Comparison of ENCODE assay signal across 10 cellular contexts in the genomic region with DNA sequence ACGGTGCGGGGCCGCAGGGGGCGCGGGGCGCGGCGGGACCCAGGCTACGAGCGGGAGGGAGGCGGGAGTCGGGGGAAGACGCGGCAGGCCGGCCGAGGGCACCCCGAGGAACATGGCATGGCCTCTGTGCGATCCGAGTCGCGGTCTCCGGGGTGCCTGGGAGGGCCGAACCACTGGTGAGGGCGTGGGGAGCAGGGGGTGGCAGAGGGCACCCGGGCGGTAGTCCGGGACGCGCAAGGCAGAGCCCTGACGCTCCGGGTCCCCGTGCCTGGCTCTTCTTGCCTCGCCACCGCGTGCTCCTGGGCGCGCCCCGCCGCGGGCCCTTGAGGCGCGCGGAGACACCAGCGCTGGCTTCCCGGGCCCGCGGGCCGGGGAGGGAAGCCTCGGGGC. TPM values are rescaled to one million over a fixed set of nuclear protein-coding genes. Genes with fewer than 3 reads are reported as not detected.
A peak's percentile ranks its signal among the peaks of the same experiment; 100 is the strongest.
DNase-seq lines count a peak whose midpoint lies in the region; ATAC-seq and TF ChIP-seq lines count a peak whose summit lies in the region.
"Had no signal": no experiment of that assay in that cellular context is flagged by ENCODE, and none has a peak within 500 bp of the region (broad histone marks: within the 10 kb centered on the region; RNA-seq: fewer than 3 reads in every experiment).

No MANE protein-coding gene starts in this region.

- H4K20me1 ChIP-seq in PC-9 (ENCODE audit: insufficient read depth): no peaks in the 10 kb centered on the region

- H3K27me3 ChIP-seq in psoas muscle (ENCODE audit: insufficient read depth in 3 of 3, low read length in 2 of 3) (peaks cover 4 to 98% (median 38%) of the 10 kb centered on the region in 3 donors), PC-9 (ENCODE audit: insufficient read depth, low read depth) (no peaks in the 10 kb centered on the region; the same call in 1 of the 2 replicates)

- WGBS in psoas muscle, 3 donors: 0 to 2% (median 1%) methylated on average over 35 to 49 of the region's 49 CpGs

- no peak overlapping the region for H3K4me3 Mint-ChIP-seq in activated CD4-positive, alpha-beta T cell treated with anti-CD3 and anti-CD28 coated beads, Interleukin-2, amount 10 ng/mL, durations not matched to agents 24 days and 14 days

- H3K9ac ChIP-seq in ES-I3 (ENCODE audit: low read depth, low read length): peak overlapping the region; percentile 98

- POLR2A ChIA-PET in PC-9 (lab: Charles Lee; ENCODE audit: unreplicated experiment): no interaction called here

- peaks cover 51% of the 10 kb centered on the region for H3K27me3 Mint-ChIP-seq in activated CD4-positive, alpha-beta T cell treated with anti-CD3 and anti-CD28 coated beads, Interleukin-2, amount 10 ng/mL, durations not matched to agents 24 days and 14 days

- H3K36me3 Mint-ChIP-seq in activated CD4-positive, alpha-beta T cell treated with anti-CD3 and anti-CD28 coated beads, Interleukin-2, amount 10 ng/mL, durations not matched to agents 24 days and 14 days (ENCODE audit: low read depth): peaks cover 6% of the 10 kb centered on the region

- H3K36me3 ChIP-seq in ES-I3 (ENCODE audit: insufficient read depth, low read length) (no peaks in the 10 kb centered on the region), psoas muscle (ENCODE audit: insufficient read depth in 1 of 2, low read depth in 1 of 2) (no peaks in the 10 kb centered on the region), PC-9 (ENCODE audit: low read depth) (no peaks in the 10 kb centered on the region)

- no peak overlapping the region for H3K27ac ChIP-seq in psoas muscle
- no peak overlapping the region for H3K27ac ChIP-seq in PC-9

- CTCF ChIA-PET in PC-9 (lab: Charles Lee): no interaction called here

- TF ChIP-seq CTCF in fibroblast of villous mesenchyme (IDR thresholded peaks at IDR 0.05; ENCODE audit: insufficient read depth, low read depth, low read length) (no peak), psoas muscle (IDR thresholded peaks at IDR 0.05) (no peak), PC-9 (conservative IDR thresholded peaks at IDR 0.05) (no peak), GM10266 (IDR thresholded peaks at IDR 0.05; ENCODE audit: control insufficient read depth, insufficient read depth, low read depth, missing control alignments) (no peak)

- no peak overlapping the region for H3K27ac Mint-ChIP-seq in activated CD4-positive, alpha-beta T cell treated with anti-CD3 and anti-CD28 coated beads, Interleukin-2, amount 10 ng/mL, durations not matched to agents 24 days and 14 days

- H2AFZ ChIP-seq in PC-9: no peak overlapping the region

- peaks cover 20% of the 10 kb centered on the region for H3K4me1 ChIP-seq in ES-I3 (ENCODE audit: insufficient read depth, low read length)
- peaks cover 7% of the 10 kb centered on the region for H3K4me1 ChIP-seq in psoas muscle
- no peaks in the 10 kb centered on the region for H3K4me1 ChIP-seq in PC-9 (replicated peaks; ENCODE audit: insufficient read depth)

- H3K4me1 Mint-ChIP-seq in activated CD4-positive, alpha-beta T cell treated with anti-CD3 and anti-CD28 coated beads, Interleukin-2, amount 10 ng/mL, durations not matched to agents 24 days and 14 days: peaks cover 2% of the 10 kb centered on the region

- intact Hi-C loops in psoas muscle (cut with DNase I) (loop anchor here in 1 of 2 donors (10.0 kb wide), 2 partner anchors 332 to 702 kb away; no protein-coding TSS in a partner anchor), PC-9 (cut with micrococcal nuclease; ENCODE audit: unreplicated experiment) (no loop called here)
- intact Hi-C loops in activated CD4-positive, alpha-beta T cell treated with anti-CD3 and anti-CD28 coated beads, Interleukin-2, amount 10 ng/mL, durations not matched to agents 24 days and 14 days (cut with micrococcal nuclease): no loop called here

- H3F3A ChIP-seq in PC-9 (ENCODE audit: insufficient read depth, low read depth): no peaks in the 10 kb centered on the region

- no peaks in the 10 kb centered on the region for H3K9me3 ChIP-seq in ES-I3 (ENCODE audit: control insufficient read depth, insufficient read depth, low read length)
- H3K9me3 ChIP-seq in psoas muscle: no peaks in the 10 kb centered on the region
- H3K9me3 ChIP-seq in PC-9 (ENCODE audit: insufficient read depth, low read depth): no peaks in the 10 kb centered on the region

- DNase-seq in NCI-H146 (lab: John Stamatoyannopoulos, UW) (peak; percentile 74), fibroblast of villous mesenchyme (ENCODE audit: low read depth) (no peak), psoas muscle (peak in 1 of 2 donors; percentile 46), PC-9 (no peak), mucosa of gallbladder (ENCODE audit: low spot score) (no peak), GM10266 (ENCODE audit: extremely low spot score) (no peak)
- no peak for DNase-seq in activated CD4-positive, alpha-beta T cell treated with anti-CD3 and anti-CD28 coated beads, Interleukin-2, amount 10 ng/mL, durations not matched to agents 24 days and 14 days
- DNase-seq: activated effector memory CD4-positive, alpha-beta T cell treated with Interleukin-2 at 50 U/mL for 16 hours; NCI-H1048 had no signal

- H3K4me3 ChIP-seq in fibroblast of villous mesenchyme (ENCODE audit: low read depth, low read length) (peak overlapping the region; percentile 15), psoas muscle (peak overlapping the region; percentile 62), PC-9 (no peak overlapping the region)

- no peaks in the 10 kb centered on the region for H3K9me2 ChIP-seq in PC-9 (ENCODE audit: insufficient read depth)

- H3K9me3 Mint-ChIP-seq in activated CD4-positive, alpha-beta T cell treated with anti-CD3 and anti-CD28 coated beads, Interleukin-2, amount 10 ng/mL, durations not matched to agents 24 days and 14 days: peaks cover 3% of the 10 kb centered on the region

- no peaks in the 10 kb centered on the region for H3K79me2 ChIP-seq in PC-9 (ENCODE audit: low read depth)

- no peak overlapping the region for H3K4me2 ChIP-seq in PC-9

- no TSS peak for BruUV-seq in PC-9 (replicated peaks; lab: Mats Ljungman, UMichigan)

- peak; percentile 41 to 58 (median 52) for ATAC-seq in psoas muscle

RNA-seq across cellular contexts. Expression of gene SOX11, which starts 4.2 kb away (rescaled TPM):
- total RNA-seq in fibroblast of villous mesenchyme: under 0.01 and 0.32 TPM in 2 replicates
- under 1 TPM; 0.02 to 0.43 (median 0.05) TPM for total RNA-seq in psoas muscle
- polyA plus RNA-seq in psoas muscle: under 1 TPM in 2 of 3 donors, not detected in 1; 0.01 to 0.13 TPM
- not detected in 2 replicates for total RNA-seq in PC-9 (2021)
- total RNA-seq in activated CD4-positive, alpha-beta T cell treated with anti-CD3 and anti-CD28 coated beads, Interleukin-2, amount 10 ng/mL, durations not matched to agents 24 days and 14 days: not detected in 2 replicates
- 0.03 TPM for total RNA-seq in mucosa of gallbladder
